In the genomic region with DNA sequence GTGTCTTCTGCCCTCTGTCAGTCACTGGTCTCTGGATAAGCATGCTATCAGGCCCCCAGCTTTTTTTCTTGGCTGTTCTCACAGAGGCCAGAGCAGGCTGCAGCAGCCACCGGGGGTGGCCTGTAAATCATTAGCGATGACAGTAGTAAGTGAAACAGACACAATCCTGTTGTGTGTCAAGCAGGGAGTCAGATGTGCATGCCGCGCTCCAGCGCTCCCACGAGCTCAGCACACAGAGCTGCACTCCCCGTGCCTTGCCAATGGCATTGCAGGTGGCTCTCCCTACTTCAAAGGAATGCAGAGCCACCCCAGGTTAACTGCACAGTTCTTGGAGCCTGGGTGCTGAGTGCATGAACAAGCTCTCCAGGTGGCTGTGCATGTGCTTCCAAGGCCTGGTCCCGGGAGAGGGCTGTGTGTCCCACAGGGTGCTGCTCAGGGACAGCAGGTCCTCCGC, we compare ENCODE assay signal across 21 cellular contexts.
DNase-seq lines count a peak whose midpoint lies in the region; ATAC-seq and TF ChIP-seq lines count a peak whose summit lies in the region.
"Had no signal": no experiment of that assay in that cellular context is flagged by ENCODE, and none has a peak within 500 bp of the region (broad histone marks: within the 10 kb centered on the region; RNA-seq: fewer than 3 reads in every experiment).

No MANE protein-coding gene starts in this region.

- H3K4me1 Mint-ChIP-seq in nephron progenitor cell (peaks cover 24% of the 10 kb centered on the region), MCF 10A (ENCODE audit: insufficient read depth, unreplicated experiment) (no peaks in the 10 kb centered on the region)
- H3K4me1 Mint-ChIP-seq: activated naive CD8-positive, alpha-beta T cell treated with anti-CD3 and anti-CD28 coated beads, Interleukin-2, amount 50 U/mL, for 24 hours; endodermal cell; stimulated activated naive CD8-positive, alpha-beta T cell treated with anti-CD3 and anti-CD28 coated beads, Interleukin-15, amount 100 ng/mL, for 72 hours had no signal

- CTCF ChIA-PET in MCF 10A (lab: Yijun Ruan, JAX): no interaction called here

- no peaks in the 10 kb centered on the region for H3K36me3 Mint-ChIP-seq in nephron progenitor cell (ENCODE audit: low read depth)
- H3K36me3 Mint-ChIP-seq in MCF 10A (ENCODE audit: insufficient read depth, unreplicated experiment): no peaks in the 10 kb centered on the region
- H3K36me3 Mint-ChIP-seq: CD8-positive, alpha-beta T cell had no signal

- H3K4me3 Mint-ChIP-seq in nephron progenitor cell: no peak overlapping the region
- no peak overlapping the region for H3K4me3 Mint-ChIP-seq in MCF 10A (ENCODE audit: unreplicated experiment)
- H3K4me3 Mint-ChIP-seq: activated naive CD8-positive, alpha-beta T cell treated with anti-CD3 and anti-CD28 coated beads, Interleukin-2, amount 50 U/mL, for 24 hours; CD8-positive, alpha-beta T cell; endodermal cell; stimulated activated naive CD8-positive, alpha-beta T cell treated with anti-CD3 and anti-CD28 coated beads, Interleukin-15, amount 100 ng/mL, for 72 hours had no signal

- POLR2A ChIA-PET in MCF 10A (lab: Yijun Ruan, JAX): no interaction called here

- TF ChIP-seq CTCF in nephron progenitor cell (IDR thresholded peaks at IDR 0.05) (no peak), GM20000 (IDR thresholded peaks at IDR 0.05; ENCODE audit: extremely low read depth, missing control alignments) (no peak), MCF 10A (IDR thresholded peaks at IDR 0.05; ENCODE audit: unreplicated experiment) (no peak)

- DNase-seq in DMS79 (lab: John Stamatoyannopoulos, UW) (peak; percentile 50), HK-2 (ENCODE audit: unreplicated experiment) (peak; percentile 17), cardiac septum (ENCODE audit: low spot score) (peak; percentile 80), nephron progenitor cell (peak; percentile 70), GM20000 (ENCODE audit: low spot score) (no peak), MCF 10A (ENCODE audit: unreplicated experiment) (no peak)
- DNase-seq: activated CD4-positive, alpha-beta T cell treated with anti-CD3 and anti-CD28 coated beads for 1 hour; activated naive CD8-positive, alpha-beta T cell treated with anti-CD3 and anti-CD28 coated beads, Interleukin-2, amount 50 U/mL, for 24 hours; body of pancreas; DND-41; endodermal cell; H7; NCI-H1436 treated with DMSO at 0.1 percent for 48 hours; NCI-H510A; spleen; stimulated activated CD4-positive, alpha-beta T cell treated with anti-CD3 and anti-CD28 coated beads, Interleukin-4, amount 100 ng/mL, for 24 hours; stimulated activated naive CD8-positive, alpha-beta T cell treated with anti-CD3 and anti-CD28 coated beads, Interleukin-15, amount 100 ng/mL, for 72 hours; transverse colon had no signal

- H3K27me3 Mint-ChIP-seq in nephron progenitor cell (ENCODE audit: low read depth, poor library complexity): peaks cover 22% of the 10 kb centered on the region
- no peaks in the 10 kb centered on the region for H3K27me3 Mint-ChIP-seq in MCF 10A (ENCODE audit: insufficient read depth, unreplicated experiment)
- H3K27me3 Mint-ChIP-seq: activated naive CD8-positive, alpha-beta T cell treated with anti-CD3 and anti-CD28 coated beads, Interleukin-2, amount 50 U/mL, for 24 hours had no signal

- BruUV-seq in MCF 10A (replicated peaks; lab: Mats Ljungman, UMichigan): no TSS peak

- no peak for ATAC-seq in GM21360 (IDR thresholded peaks at IDR 0.05; ENCODE audit: unreplicated experiment)
- ATAC-seq: activated naive CD8-positive, alpha-beta T cell treated with anti-CD3 and anti-CD28 coated beads, Interleukin-2, amount 50 U/mL, for 24 hours; body of pancreas; CD8-positive, alpha-beta T cell; left lung had no signal

- H3K27ac Mint-ChIP-seq in nephron progenitor cell: no peak overlapping the region
- no peak overlapping the region for H3K27ac Mint-ChIP-seq in MCF 10A (ENCODE audit: low read depth, unreplicated experiment)
- H3K27ac Mint-ChIP-seq: activated naive CD8-positive, alpha-beta T cell treated with anti-CD3 and anti-CD28 coated beads, Interleukin-2, amount 50 U/mL, for 24 hours; CD8-positive, alpha-beta T cell; endodermal cell; stimulated activated naive CD8-positive, alpha-beta T cell treated with anti-CD3 and anti-CD28 coated beads, Interleukin-15, amount 100 ng/mL, for 72 hours had no signal

- intact Hi-C loops in cardiac septum (cut with DNase I) (no loop called here), MCF 10A (cut with micrococcal nuclease) (no loop called here)

- no peaks in the 10 kb centered on the region for H3K9me3 Mint-ChIP-seq in nephron progenitor cell
- H3K9me3 Mint-ChIP-seq in MCF 10A (ENCODE audit: unreplicated experiment): peaks cover 21% of the 10 kb centered on the region
- H3K9me3 Mint-ChIP-seq: activated naive CD8-positive, alpha-beta T cell treated with anti-CD3 and anti-CD28 coated beads, Interleukin-2, amount 50 U/mL, for 24 hours; endodermal cell had no signal

Comparison
In these comparisons a context has a peak if more than half of its experiments do, and no peak if none do; other contexts are left out.
1. DNase-seq: peak in DMS79 (single experiment), HK-2 (single experiment), cardiac septum (single experiment) and nephron progenitor cell (single experiment); none in GM20000 (single experiment) and MCF 10A (single experiment).